31 cellular contexts compared by ENCODE assay signal in the genomic region with DNA sequence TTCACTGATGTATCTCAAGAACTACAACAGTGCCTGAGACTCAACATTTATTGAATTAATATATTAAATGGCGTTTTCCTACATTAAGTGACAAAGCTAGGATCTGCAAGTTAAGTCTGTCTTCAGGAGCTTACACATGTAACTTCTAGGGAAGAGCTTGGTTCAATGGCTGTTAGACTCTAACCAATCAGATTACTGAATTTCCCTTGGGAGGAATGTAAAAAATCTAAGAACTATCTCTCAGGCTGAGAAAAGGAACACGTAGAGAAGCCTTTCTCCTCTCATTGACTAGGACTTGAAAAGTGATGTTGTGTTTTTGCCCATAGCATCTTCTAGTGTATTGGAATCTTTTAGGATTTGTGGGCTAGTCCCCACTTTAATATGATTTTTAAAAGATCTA.
"Had no signal": no experiment of that assay in that cellular context is flagged by ENCODE, and none has a peak within 500 bp of the region (broad histone marks: within the 10 kb centered on the region; RNA-seq: fewer than 3 reads in every experiment).

No MANE protein-coding gene starts in this region.

- H3K4me1 ChIP-seq: ascending aorta, breast epithelium had no signal

- H3K36me3 ChIP-seq: breast epithelium had no signal

- H3K9me3 Mint-ChIP-seq: activated CD4-positive, alpha-beta memory T cell treated with anti-CD3 and anti-CD28 coated beads for 36 hours; activated CD4-positive, alpha-beta T cell treated with anti-CD3 and anti-CD28 coated beads, Interleukin-2, amount 10 ng/mL, durations not matched to agents 24 days and 14 days; activated naive CD4-positive, alpha-beta T cell treated with anti-CD3 and anti-CD28 coated beads, Interleukin-2, amount 10 ng/mL, durations not matched to agents 7 days and 5 days; activated T-helper 1 cell treated with anti-CD3 and anti-CD28 coated beads, Interleukin-12 subunit alpha, Interleukin-12 subunit beta, Interleukin-2, Interleukin-4 antibody, amounts not matched to agents 30 ng/mL and 10 ng/mL and 1 ng/mL, durations not matched to agents 14 hours and 24 hours and 36 hours; activated T-helper 2 cell treated with anti-CD3 and anti-CD28 coated beads, Interferon-gamma antibody, Interleukin-2, Interleukin-4, amounts not matched to agents 10 μg/mL and 5 μg/mL and 100 μg/mL, durations not matched to agents 14 hours and 24 hours and 36 hours; dendritic cell treated with granulocyte-macrophage colony-stimulating factor and Interleukin-4, amounts not matched to agents 40 ng/mL and 50 ng/mL, for 4 days; endodermal cell had no signal

- DNase-seq: activated CD4-positive, alpha-beta memory T cell treated with anti-CD3 and anti-CD28 coated beads for 36 hours; activated CD4-positive, alpha-beta T cell treated with anti-CD3 and anti-CD28 coated beads for 36 hours; activated CD4-positive, alpha-beta T cell treated with anti-CD3 and anti-CD28 coated beads, Interleukin-2, amount 10 ng/mL, durations not matched to agents 24 days and 14 days; activated CD4-positive, CD25-positive, alpha-beta regulatory T cell; activated CD4-positive, CD25-positive, alpha-beta regulatory T cell treated with anti-CD3 and anti-CD28 coated beads, Interleukin-2, amount 50 U/mL, for 72 hours; activated CD8-positive, alpha-beta memory T cell treated with anti-CD3 and anti-CD28 coated beads, Interleukin-2, amount 10 ng/mL, durations not matched to agents 7 days and 5 days; activated CD8-positive, alpha-beta memory T cell treated with anti-CD3 and anti-CD28 coated beads, Interleukin-2, amount 50 U/mL, for 4 hours; activated CD8-positive, alpha-beta T cell treated with anti-CD3 and anti-CD28 coated beads, Interleukin-2, amount 10 ng/mL, durations not matched to agents 7 days and 5 days; activated effector memory CD4-positive, alpha-beta T cell treated with anti-CD3 and anti-CD28 coated beads, Interleukin-2, amount 50 U/mL, for 16 hours; activated naive CD4-positive, alpha-beta T cell treated with anti-CD3 and anti-CD28 coated beads, Interleukin-2, amount 10 ng/mL, durations not matched to agents 7 days and 5 days; activated naive CD8-positive, alpha-beta T cell treated with anti-CD3 and anti-CD28 coated beads, Interleukin-2, amount 10 ng/mL, durations not matched to agents 7 days and 5 days; activated T-cell treated with anti-CD3 and anti-CD28 coated beads, Interleukin-2, amount 50 U/mL, for 1 hour; activated T-cell treated with anti-CD3 and anti-CD28 coated beads, Interleukin-2, amount 50 U/mL, for 48 hours; central memory CD4-positive, alpha-beta T cell; dorsolateral prefrontal cortex; effector memory CD4-positive, alpha-beta T cell; endodermal cell; foreskin fibroblast; glutamatergic neuron; heart left ventricle; T1000 had no signal

- H3K4me3 ChIP-seq: ascending aorta, breast epithelium, cardiac muscle cell, coronary artery, dorsolateral prefrontal cortex, heart left ventricle had no signal

- H3K27me3 ChIP-seq: ascending aorta, breast epithelium, cardiac muscle cell, dorsolateral prefrontal cortex, heart left ventricle had no signal

- H3K27ac Mint-ChIP-seq: activated CD4-positive, alpha-beta memory T cell treated with anti-CD3 and anti-CD28 coated beads for 36 hours; activated CD4-positive, alpha-beta T cell treated with anti-CD3 and anti-CD28 coated beads for 36 hours; activated CD4-positive, alpha-beta T cell treated with anti-CD3 and anti-CD28 coated beads, Interleukin-2, amount 10 ng/mL, durations not matched to agents 24 days and 14 days; activated CD8-positive, alpha-beta memory T cell treated with anti-CD3 and anti-CD28 coated beads, Interleukin-2, amount 10 ng/mL, durations not matched to agents 7 days and 5 days; activated CD8-positive, alpha-beta T cell treated with anti-CD3 and anti-CD28 coated beads, Interleukin-2, amount 10 ng/mL, durations not matched to agents 7 days and 5 days; activated naive CD4-positive, alpha-beta T cell treated with anti-CD3 and anti-CD28 coated beads, Interleukin-2, amount 10 ng/mL, durations not matched to agents 7 days and 5 days; activated naive CD4-positive, alpha-beta T cell treated with anti-CD3 and anti-CD28 coated beads, Interleukin-2, amount 50 U/mL, for 72 hours; activated naive CD8-positive, alpha-beta T cell treated with anti-CD3 and anti-CD28 coated beads, Interleukin-2, amount 10 ng/mL, durations not matched to agents 7 days and 5 days; activated T-helper 1 cell treated with anti-CD3 and anti-CD28 coated beads, Interleukin-12 subunit alpha, Interleukin-12 subunit beta, Interleukin-2, Interleukin-4 antibody, amounts not matched to agents 30 ng/mL and 10 ng/mL and 1 ng/mL, durations not matched to agents 14 hours and 24 hours and 36 hours; activated T-helper 2 cell treated with anti-CD3 and anti-CD28 coated beads, Interferon-gamma antibody, Interleukin-2, Interleukin-4, amounts not matched to agents 10 μg/mL and 5 μg/mL and 100 μg/mL, durations not matched to agents 14 hours and 24 hours and 36 hours; dendritic cell treated with granulocyte-macrophage colony-stimulating factor and Interleukin-4, amounts not matched to agents 40 ng/mL and 50 ng/mL, for 4 days; endodermal cell had no signal

- H3K9me3 ChIP-seq: ascending aorta, breast epithelium, heart left ventricle had no signal

- H3K4me3 Mint-ChIP-seq: activated CD4-positive, alpha-beta memory T cell treated with anti-CD3 and anti-CD28 coated beads for 36 hours; activated CD4-positive, alpha-beta T cell treated with anti-CD3 and anti-CD28 coated beads for 36 hours; activated CD4-positive, alpha-beta T cell treated with anti-CD3 and anti-CD28 coated beads, Interleukin-2, amount 10 ng/mL, durations not matched to agents 24 days and 14 days; activated CD8-positive, alpha-beta memory T cell treated with anti-CD3 and anti-CD28 coated beads, Interleukin-2, amount 10 ng/mL, durations not matched to agents 7 days and 5 days; activated CD8-positive, alpha-beta T cell treated with anti-CD3 and anti-CD28 coated beads, Interleukin-2, amount 10 ng/mL, durations not matched to agents 7 days and 5 days; activated naive CD4-positive, alpha-beta T cell treated with anti-CD3 and anti-CD28 coated beads, Interleukin-2, amount 10 ng/mL, durations not matched to agents 7 days and 5 days; activated naive CD8-positive, alpha-beta T cell treated with anti-CD3 and anti-CD28 coated beads, Interleukin-2, amount 10 ng/mL, durations not matched to agents 7 days and 5 days; activated T-helper 1 cell treated with anti-CD3 and anti-CD28 coated beads, Interleukin-12 subunit alpha, Interleukin-12 subunit beta, Interleukin-2, Interleukin-4 antibody, amounts not matched to agents 30 ng/mL and 10 ng/mL and 1 ng/mL, durations not matched to agents 14 hours and 24 hours and 36 hours; brain; dendritic cell treated with granulocyte-macrophage colony-stimulating factor and Interleukin-4, amounts not matched to agents 40 ng/mL and 50 ng/mL, for 4 days; endodermal cell had no signal

- H3K27me3 Mint-ChIP-seq: activated CD4-positive, alpha-beta memory T cell treated with anti-CD3 and anti-CD28 coated beads for 36 hours; activated CD4-positive, alpha-beta T cell treated with anti-CD3 and anti-CD28 coated beads for 36 hours; activated CD4-positive, alpha-beta T cell treated with anti-CD3 and anti-CD28 coated beads, Interleukin-2, amount 10 ng/mL, durations not matched to agents 24 days and 14 days; activated CD8-positive, alpha-beta memory T cell treated with anti-CD3 and anti-CD28 coated beads, Interleukin-2, amount 10 ng/mL, durations not matched to agents 7 days and 5 days; activated naive CD4-positive, alpha-beta T cell treated with anti-CD3 and anti-CD28 coated beads, Interleukin-2, amount 10 ng/mL, durations not matched to agents 7 days and 5 days; activated naive CD8-positive, alpha-beta T cell treated with anti-CD3 and anti-CD28 coated beads, Interleukin-2, amount 10 ng/mL, durations not matched to agents 7 days and 5 days; brain; dendritic cell treated with granulocyte-macrophage colony-stimulating factor and Interleukin-4, amounts not matched to agents 40 ng/mL and 50 ng/mL, for 4 days had no signal

- ATAC-seq: activated CD4-positive, alpha-beta T cell treated with anti-CD3 and anti-CD28 coated beads for 36 hours; activated CD8-positive, alpha-beta memory T cell treated with anti-CD3 and anti-CD28 coated beads, Interleukin-2, amount 10 ng/mL, durations not matched to agents 7 days and 5 days; activated CD8-positive, alpha-beta T cell treated with anti-CD3 and anti-CD28 coated beads, Interleukin-2, amount 10 ng/mL, durations not matched to agents 7 days and 5 days; activated naive CD4-positive, alpha-beta T cell treated with anti-CD3 and anti-CD28 coated beads, Interleukin-2, amount 50 U/mL, for 72 hours; esophagus mucosa; heart left ventricle had no signal

- H3K27ac ChIP-seq: ascending aorta, breast epithelium, cardiac muscle cell, coronary artery, heart left ventricle had no signal
